9 cellular contexts compared by ENCODE assay signal in genomic region chr1:40078512-40079333, GRCh38. TPM values are rescaled to one million over a fixed set of nuclear protein-coding genes. Genes with fewer than 3 reads are reported as not detected.
DNase-seq lines count a peak whose midpoint lies in the region; ATAC-seq and TF ChIP-seq lines count a peak whose summit lies in the region.
"Had no signal": no experiment of that assay in that cellular context is flagged by ENCODE, and none has a peak within 500 bp of the region (broad histone marks: within the 10 kb centered on the region; RNA-seq: fewer than 3 reads in every experiment).

No MANE protein-coding gene starts in this region.

- TF ChIP-seq POLR2A in esophagus squamous epithelium (IDR thresholded peaks at IDR 0.05): no peak

- H3K9me3 Mint-ChIP-seq in CD4-positive, alpha-beta memory T cell: no peaks in the 10 kb centered on the region
- H3K9me3 Mint-ChIP-seq in activated CD4-positive, alpha-beta memory T cell treated with anti-CD3 and anti-CD28 coated beads for 36 hours: no peaks in the 10 kb centered on the region
- H3K9me3 Mint-ChIP-seq in neural progenitor cell: no peaks in the 10 kb centered on the region
- H3K9me3 Mint-ChIP-seq: IgD-negative memory B cell had no signal

- H3K9me3 ChIP-seq in CD4-positive, alpha-beta memory T cell (ENCODE audit: control insufficient read depth in 1 of 2, low read length in 2 of 2): no peaks in the 10 kb centered on the region
- H3K9me3 ChIP-seq in esophagus squamous epithelium: no peaks in the 10 kb centered on the region
- no peaks in the 10 kb centered on the region for H3K9me3 ChIP-seq in neural progenitor cell (ENCODE audit: low read depth)

- peak; percentile 41 to 64 (median 45) for DNase-seq in CD4-positive, alpha-beta memory T cell
- peak; percentile 56 for DNase-seq in HCEC 1CT
- DNase-seq in NCI-H526 treated with DMSO at 0.1 percent for 48 hours (lab: John Stamatoyannopoulos, UW): peak; percentile 37
- DNase-seq in activated CD4-positive, alpha-beta memory T cell treated with anti-CD3 and anti-CD28 coated beads for 36 hours: peak; percentile 44
- DNase-seq in esophagus squamous epithelium (lab: John Stamatoyannopoulos, UW): no peak
- DNase-seq in neural progenitor cell (ENCODE audit: low spot score): peak; percentile 69
- no peak for DNase-seq in omental fat pad (ENCODE audit: low spot score)

- H3K27ac Mint-ChIP-seq in CD4-positive, alpha-beta memory T cell: peak overlapping the region in 5 of 7 donors; percentile 12 to 81 (median 70)
- no peak overlapping the region for H3K27ac Mint-ChIP-seq in activated CD4-positive, alpha-beta memory T cell treated with anti-CD3 and anti-CD28 coated beads for 36 hours
- H3K27ac Mint-ChIP-seq in neural progenitor cell: no peak overlapping the region
- H3K27ac Mint-ChIP-seq: IgD-negative memory B cell had no signal

- TF ChIP-seq CTCF in esophagus squamous epithelium (IDR thresholded peaks at IDR 0.05) (peak; percentile 45 to 73 (median 66)), neural progenitor cell (IDR thresholded peaks at IDR 0.05) (peak; percentile 74), omental fat pad (IDR thresholded peaks at IDR 0.05) (no peak)

- peaks cover 1% of the 10 kb centered on the region for H3K4me1 ChIP-seq in CD4-positive, alpha-beta memory T cell (ENCODE audit: insufficient read depth, low read length)
- peaks cover 0 to 21% (median 9%) of the 10 kb centered on the region in 3 donors for H3K4me1 ChIP-seq in esophagus squamous epithelium
- no peaks in the 10 kb centered on the region for H3K4me1 ChIP-seq in neural progenitor cell

- POLR2A ChIA-PET in CD4-positive, alpha-beta memory T cell (lab: Charles Lee; ENCODE audit: partially characterized antibody): no interaction called here
- POLR2A ChIA-PET in activated CD4-positive, alpha-beta memory T cell treated with anti-CD3 and anti-CD28 coated beads for 36 hours (lab: Charles Lee): no interaction called here

- H4K20me1 ChIP-seq in neural progenitor cell (ENCODE audit: low read depth): no peaks in the 10 kb centered on the region

- H3K4me3 ChIP-seq in CD4-positive, alpha-beta memory T cell (ENCODE audit: low read length in 2 of 2): no peak overlapping the region
- H3K4me3 ChIP-seq in esophagus squamous epithelium (no peak overlapping the region), neural progenitor cell (no peak overlapping the region)

- no peak for ATAC-seq in omental fat pad (ENCODE audit: low FRiP score)
- no peak for ATAC-seq in GM21576 (IDR thresholded peaks at IDR 0.05; ENCODE audit: unreplicated experiment)

- no peak overlapping the region for H3K4me3 Mint-ChIP-seq in CD4-positive, alpha-beta memory T cell
- H3K4me3 Mint-ChIP-seq in activated CD4-positive, alpha-beta memory T cell treated with anti-CD3 and anti-CD28 coated beads for 36 hours: no peak overlapping the region
- H3K4me3 Mint-ChIP-seq in neural progenitor cell: no peak overlapping the region
- H3K4me3 Mint-ChIP-seq: IgD-negative memory B cell had no signal

- H3K36me3 Mint-ChIP-seq in CD4-positive, alpha-beta memory T cell: peaks cover 29 to 48% of the 10 kb centered on the region in 2 donors
- peaks cover 26% of the 10 kb centered on the region for H3K36me3 Mint-ChIP-seq in activated CD4-positive, alpha-beta memory T cell treated with anti-CD3 and anti-CD28 coated beads for 36 hours
- H3K36me3 Mint-ChIP-seq in neural progenitor cell: peaks cover 8% of the 10 kb centered on the region

- CTCF ChIA-PET in CD4-positive, alpha-beta memory T cell (lab: Charles Lee; ENCODE audit: partially characterized antibody): interaction anchor here (0.7 to 4.0 kb wide), 22 partner anchors 10 to 263 kb away, joined by 3 to 27 read pairs (median 5); partner anchors contain the start of gene PPT1
- CTCF ChIA-PET in activated CD4-positive, alpha-beta memory T cell treated with anti-CD3 and anti-CD28 coated beads for 36 hours (lab: Charles Lee): interaction anchor here (0.6 to 3.7 kb wide), 20 partner anchors 9 to 332 kb away, joined by 3 to 41 read pairs (median 4); no protein-coding TSS in a partner anchor

- 82% methylated on average over 5 of the region's 5 CpGs for WGBS in esophagus squamous epithelium, 2 donors

- H3K9ac ChIP-seq in neural progenitor cell: no peak overlapping the region

- no peak overlapping the region for H2AFZ ChIP-seq in neural progenitor cell (replicated peaks)

- H3K36me3 ChIP-seq in CD4-positive, alpha-beta memory T cell (ENCODE audit: insufficient read depth, low read length): peaks cover 20% of the 10 kb centered on the region
- H3K36me3 ChIP-seq in esophagus squamous epithelium (peaks cover 0 to 85% (median 3%) of the 10 kb centered on the region in 3 donors), neural progenitor cell (no peaks in the 10 kb centered on the region)

- no peaks in the 10 kb centered on the region for H3K79me2 ChIP-seq in neural progenitor cell (ENCODE audit: low read depth)

- H3K27me3 Mint-ChIP-seq in CD4-positive, alpha-beta memory T cell: no peaks in the 10 kb centered on the region
- H3K27me3 Mint-ChIP-seq in activated CD4-positive, alpha-beta memory T cell treated with anti-CD3 and anti-CD28 coated beads for 36 hours: no peaks in the 10 kb centered on the region
- H3K27me3 Mint-ChIP-seq in neural progenitor cell (ENCODE audit: insufficient read depth, low read depth): peaks cover 8% of the 10 kb centered on the region
- H3K27me3 Mint-ChIP-seq: IgD-negative memory B cell had no signal

- no peaks in the 10 kb centered on the region for H3F3A ChIP-seq in neural progenitor cell (ENCODE audit: low read depth)

- no peaks in the 10 kb centered on the region for H3K27me3 ChIP-seq in CD4-positive, alpha-beta memory T cell (ENCODE audit: insufficient read depth, low read length)
- H3K27me3 ChIP-seq in esophagus squamous epithelium (no peaks in the 10 kb centered on the region), neural progenitor cell (no peaks in the 10 kb centered on the region)

- H3K27ac ChIP-seq in CD4-positive, alpha-beta memory T cell (ENCODE audit: low read depth, low read length): no peak overlapping the region
- H3K27ac ChIP-seq in esophagus squamous epithelium (peak overlapping the region in 2 of 4 donors; percentile 6 to 74), neural progenitor cell (no peak overlapping the region)

- intact Hi-C loops in CD4-positive, alpha-beta memory T cell (cut with micrococcal nuclease): loop anchor here (1.0 kb wide), 2 partner anchors 39 to 260 kb away; no protein-coding TSS in a partner anchor
- intact Hi-C loops in activated CD4-positive, alpha-beta memory T cell treated with anti-CD3 and anti-CD28 coated beads for 36 hours (cut with micrococcal nuclease): loop anchor here (1.0 kb wide), 1 partner anchor 260 kb away; no protein-coding TSS in a partner anchor
- intact Hi-C loops in esophagus squamous epithelium (cut with DNase I): no loop called here

- no peak overlapping the region for H3K4me2 ChIP-seq in neural progenitor cell

- peaks cover 2 to 11% (median 3%) of the 10 kb centered on the region in 4 donors for H3K4me1 Mint-ChIP-seq in CD4-positive, alpha-beta memory T cell
- H3K4me1 Mint-ChIP-seq in activated CD4-positive, alpha-beta memory T cell treated with anti-CD3 and anti-CD28 coated beads for 36 hours (ENCODE audit: low read depth): peaks cover 10% of the 10 kb centered on the region
- no peaks in the 10 kb centered on the region for H3K4me1 Mint-ChIP-seq in neural progenitor cell

RNA-seq across cellular contexts. Expression of gene PPT1, which starts 18.3 kb away (rescaled TPM):
- 10 to 100 TPM; 56.7 to 64.8 TPM for total RNA-seq in CD4-positive, alpha-beta memory T cell
- polyA plus RNA-seq in CD4-positive, alpha-beta memory T cell: 100 to 1,000 TPM; 175 to 292 TPM
- total RNA-seq in activated CD4-positive, alpha-beta memory T cell treated with anti-CD3 and anti-CD28 coated beads for 36 hours: 10 to 100 TPM; 67.1 to 67.4 TPM
- total RNA-seq in esophagus squamous epithelium (10 to 100 TPM; 27.2 to 43.9 (median 37.6) TPM), neural progenitor cell (ENCODE audit: low replicate concordance) (110 and 115 TPM in 2 replicates), omental fat pad (100 to 1,000 TPM in 2 of 4 donors, 10 to 100 TPM in 2; 57.7 to 116 (median 92.4) TPM)

RNA-seq across cellular contexts. Expression of gene CAP1, which starts 38.2 kb away (rescaled TPM):
- total RNA-seq in CD4-positive, alpha-beta memory T cell: 100 to 1,000 TPM; 285 to 305 TPM
- polyA plus RNA-seq in CD4-positive, alpha-beta memory T cell: 100 to 1,000 TPM; 629 to 725 TPM
- 100 to 1,000 TPM; 616 to 633 TPM for total RNA-seq in activated CD4-positive, alpha-beta memory T cell treated with anti-CD3 and anti-CD28 coated beads for 36 hours
- total RNA-seq in esophagus squamous epithelium: 100 to 1,000 TPM; 157 to 282 (median 227) TPM
- 150 and 154 TPM in 2 replicates for total RNA-seq in neural progenitor cell (ENCODE audit: low replicate concordance)
- total RNA-seq in omental fat pad: 100 to 1,000 TPM; 230 to 364 (median 290) TPM

Comparison
In these comparisons a context has a peak if more than half of its experiments do, and no peak if none do; other contexts are left out.
1. DNase-seq: peak in CD4-positive, alpha-beta memory T cell (5 of 5), HCEC 1CT (single experiment), NCI-H526 treated with DMSO at 0.1 percent for 48 hours (single experiment), activated CD4-positive, alpha-beta memory T cell treated with anti-CD3 and anti-CD28 coated beads for 36 hours (single experiment) and neural progenitor cell (single experiment); none in esophagus squamous epithelium (single experiment) and omental fat pad (single experiment).
2. H3K27ac Mint-ChIP-seq: peak in CD4-positive, alpha-beta memory T cell (5 of 7); none in activated CD4-positive, alpha-beta memory T cell treated with anti-CD3 and anti-CD28 coated beads for 36 hours (single experiment) and neural progenitor cell (single experiment).
3. CTCF ChIP-seq: peak in esophagus squamous epithelium (6 of 6) and neural progenitor cell (single experiment); none in omental fat pad (0 of 3).